In genomic region chr4:1130318-1131186, GRCh38 we compare ENCODE assay signal across 1 cellular context.
TF ChIP-seq lines count a peak whose summit lies in the region.

No MANE protein-coding gene starts in this region.

TF ChIP-seq in HepG2, 621 proteins besides CTCF, POLR2A, EP300 and RAD21 (continued from another document and continues in another):
- TF ChIP-seq, protein P1, sequence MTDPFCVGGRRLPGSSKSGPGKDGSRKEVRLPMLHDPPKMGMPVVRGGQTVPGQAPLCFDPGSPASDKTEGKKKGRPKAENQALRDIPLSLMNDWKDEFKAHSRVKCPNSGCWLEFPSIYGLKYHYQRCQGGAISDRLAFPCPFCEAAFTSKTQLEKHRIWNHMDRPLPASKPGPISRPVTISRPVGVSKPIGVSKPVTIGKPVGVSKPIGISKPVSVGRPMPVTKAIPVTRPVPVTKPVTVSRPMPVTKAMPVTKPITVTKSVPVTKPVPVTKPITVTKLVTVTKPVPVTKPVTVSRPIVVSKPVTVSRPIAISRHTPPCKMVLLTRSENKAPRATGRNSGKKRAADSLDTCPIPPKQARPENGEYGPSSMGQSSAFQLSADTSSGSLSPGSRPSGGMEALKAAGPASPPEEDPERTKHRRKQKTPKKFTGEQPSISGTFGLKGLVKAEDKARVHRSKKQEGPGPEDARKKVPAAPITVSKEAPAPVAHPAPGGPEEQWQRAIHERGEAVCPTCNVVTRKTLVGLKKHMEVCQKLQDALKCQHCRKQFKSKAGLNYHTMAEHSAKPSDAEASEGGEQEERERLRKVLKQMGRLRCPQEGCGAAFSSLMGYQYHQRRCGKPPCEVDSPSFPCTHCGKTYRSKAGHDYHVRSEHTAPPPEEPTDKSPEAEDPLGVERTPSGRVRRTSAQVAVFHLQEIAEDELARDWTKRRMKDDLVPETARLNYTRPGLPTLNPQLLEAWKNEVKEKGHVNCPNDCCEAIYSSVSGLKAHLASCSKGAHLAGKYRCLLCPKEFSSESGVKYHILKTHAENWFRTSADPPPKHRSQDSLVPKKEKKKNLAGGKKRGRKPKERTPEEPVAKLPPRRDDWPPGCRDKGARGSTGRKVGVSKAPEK (CRISPR knock-in tag; IDR thresholded peaks at IDR 0.05; ENCODE audit: borderline replicate concordance): no peak
- TF ChIP-seq MED8 (CRISPR knock-in tag; IDR thresholded peaks at IDR 0.05; ENCODE audit: insufficient replicate concordance) (no peak), TRIM24 (CRISPR knock-in tag; IDR thresholded peaks at IDR 0.05) (no peak), ZSCAN31 (CRISPR knock-in tag; IDR thresholded peaks at IDR 0.05; ENCODE audit: low read depth) (no peak), ZNF10 (CRISPR knock-in tag; IDR thresholded peaks at IDR 0.05; ENCODE audit: borderline replicate concordance, low read depth) (no peak), RBM22 (optimal IDR thresholded peaks at IDR 0.05; ENCODE audit: low read length) (no peak), FOXM1 (CRISPR knock-in tag; IDR thresholded peaks at IDR 0.05) (no peak), ZNF800 (CRISPR knock-in tag; IDR thresholded peaks at IDR 0.05) (no peak), SMC3 (IDR thresholded peaks at IDR 0.05; ENCODE audit: low read length) (peak; percentile 93), REL (CRISPR knock-in tag; conservative IDR thresholded peaks at IDR 0.05) (no peak), ARNT (IDR thresholded peaks at IDR 0.05) (no peak), ZNF816 (CRISPR knock-in tag; IDR thresholded peaks at IDR 0.05; ENCODE audit: borderline replicate concordance) (no peak), ZBTB26 (CRISPR knock-in tag; IDR thresholded peaks at IDR 0.05; ENCODE audit: borderline replicate concordance) (no peak), HMG20A (CRISPR knock-in tag; IDR thresholded peaks at IDR 0.05; ENCODE audit: borderline replicate concordance) (no peak), NR3C1 (CRISPR knock-in tag; IDR thresholded peaks at IDR 0.05) (no peak), MIER2 (CRISPR knock-in tag; IDR thresholded peaks at IDR 0.05) (0 out of 2 replicates have a peak, but pooled peaks have one; percentile 24), KLF16 (CRISPR knock-in tag; IDR thresholded peaks at IDR 0.05) (0 out of 4 replicates have a peak, but pooled peaks of 1 of the 2 experiments have one; percentile 27), PRPF4 (IDR thresholded peaks at IDR 0.05; ENCODE audit: low read depth, low read length, poor library complexity, severe bottlenecking) (no peak), ERF (CRISPR knock-in tag; IDR thresholded peaks at IDR 0.05) (no peak), ZBTB7A (CRISPR knock-in tag; IDR thresholded peaks at IDR 0.05) (no peak), HOXA3 (CRISPR knock-in tag; IDR thresholded peaks at IDR 0.05) (no peak), ZNF564 (CRISPR knock-in tag; IDR thresholded peaks at IDR 0.05) (no peak), MEF2D (CRISPR knock-in tag; IDR thresholded peaks at IDR 0.05) (no peak), POLR2AphosphoS2 (IDR thresholded peaks at IDR 0.05; ENCODE audit: low read depth, low read length) (no peak), CBX5 (CRISPR knock-in tag; IDR thresholded peaks at IDR 0.05; ENCODE audit: borderline replicate concordance) (no peak), RERE (CRISPR knock-in tag; IDR thresholded peaks at IDR 0.05; ENCODE audit: low read depth) (no peak), ZFYVE20 (CRISPR knock-in tag; IDR thresholded peaks at IDR 0.05; ENCODE audit: borderline replicate concordance, low read depth) (no peak), SATB2 (CRISPR knock-in tag; IDR thresholded peaks at IDR 0.05) (no peak), HMG20B (CRISPR knock-in tag; conservative IDR thresholded peaks at IDR 0.05) (no peak), ZNF644 (CRISPR knock-in tag; IDR thresholded peaks at IDR 0.05; ENCODE audit: low read depth) (no peak), ELF1 (CRISPR knock-in tag; IDR thresholded peaks at IDR 0.05) (no peak), ZNF530 (CRISPR knock-in tag; IDR thresholded peaks at IDR 0.05; ENCODE audit: low read depth) (no peak), ZNF570 (CRISPR knock-in tag; IDR thresholded peaks at IDR 0.05; ENCODE audit: borderline replicate concordance) (no peak), ATF4 (CRISPR knock-in tag; IDR thresholded peaks at IDR 0.05) (no peak), CENPT (CRISPR knock-in tag; IDR thresholded peaks at IDR 0.05; ENCODE audit: low read depth) (no peak), CCAR2 (optimal IDR thresholded peaks at IDR 0.05; ENCODE audit: low read depth, low read length) (no peak), SP1 (IDR thresholded peaks at IDR 0.05) (no peak), SP1 (CRISPR knock-in tag; IDR thresholded peaks at IDR 0.05) (0 out of 2 replicates have a peak, but pooled peaks have one; percentile 36)
- TF ChIP-seq, protein P2, sequence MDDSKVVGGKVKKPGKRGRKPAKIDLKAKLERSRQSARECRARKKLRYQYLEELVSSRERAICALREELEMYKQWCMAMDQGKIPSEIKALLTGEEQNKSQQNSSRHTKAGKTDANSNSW (CRISPR knock-in tag; IDR thresholded peaks at IDR 0.05; ENCODE audit: borderline replicate concordance): no peak
- TF ChIP-seq, protein P3, sequence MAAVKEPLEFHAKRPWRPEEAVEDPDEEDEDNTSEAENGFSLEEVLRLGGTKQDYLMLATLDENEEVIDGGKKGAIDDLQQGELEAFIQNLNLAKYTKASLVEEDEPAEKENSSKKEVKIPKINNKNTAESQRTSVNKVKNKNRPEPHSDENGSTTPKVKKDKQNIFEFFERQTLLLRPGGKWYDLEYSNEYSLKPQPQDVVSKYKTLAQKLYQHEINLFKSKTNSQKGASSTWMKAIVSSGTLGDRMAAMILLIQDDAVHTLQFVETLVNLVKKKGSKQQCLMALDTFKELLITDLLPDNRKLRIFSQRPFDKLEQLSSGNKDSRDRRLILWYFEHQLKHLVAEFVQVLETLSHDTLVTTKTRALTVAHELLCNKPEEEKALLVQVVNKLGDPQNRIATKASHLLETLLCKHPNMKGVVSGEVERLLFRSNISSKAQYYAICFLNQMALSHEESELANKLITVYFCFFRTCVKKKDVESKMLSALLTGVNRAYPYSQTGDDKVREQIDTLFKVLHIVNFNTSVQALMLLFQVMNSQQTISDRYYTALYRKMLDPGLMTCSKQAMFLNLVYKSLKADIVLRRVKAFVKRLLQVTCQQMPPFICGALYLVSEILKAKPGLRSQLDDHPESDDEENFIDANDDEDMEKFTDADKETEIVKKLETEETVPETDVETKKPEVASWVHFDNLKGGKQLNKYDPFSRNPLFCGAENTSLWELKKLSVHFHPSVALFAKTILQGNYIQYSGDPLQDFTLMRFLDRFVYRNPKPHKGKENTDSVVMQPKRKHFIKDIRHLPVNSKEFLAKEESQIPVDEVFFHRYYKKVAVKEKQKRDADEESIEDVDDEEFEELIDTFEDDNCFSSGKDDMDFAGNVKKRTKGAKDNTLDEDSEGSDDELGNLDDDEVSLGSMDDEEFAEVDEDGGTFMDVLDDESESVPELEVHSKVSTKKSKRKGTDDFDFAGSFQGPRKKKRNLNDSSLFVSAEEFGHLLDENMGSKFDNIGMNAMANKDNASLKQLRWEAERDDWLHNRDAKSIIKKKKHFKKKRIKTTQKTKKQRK (IDR thresholded peaks at IDR 0.05; ENCODE audit: low read length): no peak
- TF ChIP-seq, protein P4, sequence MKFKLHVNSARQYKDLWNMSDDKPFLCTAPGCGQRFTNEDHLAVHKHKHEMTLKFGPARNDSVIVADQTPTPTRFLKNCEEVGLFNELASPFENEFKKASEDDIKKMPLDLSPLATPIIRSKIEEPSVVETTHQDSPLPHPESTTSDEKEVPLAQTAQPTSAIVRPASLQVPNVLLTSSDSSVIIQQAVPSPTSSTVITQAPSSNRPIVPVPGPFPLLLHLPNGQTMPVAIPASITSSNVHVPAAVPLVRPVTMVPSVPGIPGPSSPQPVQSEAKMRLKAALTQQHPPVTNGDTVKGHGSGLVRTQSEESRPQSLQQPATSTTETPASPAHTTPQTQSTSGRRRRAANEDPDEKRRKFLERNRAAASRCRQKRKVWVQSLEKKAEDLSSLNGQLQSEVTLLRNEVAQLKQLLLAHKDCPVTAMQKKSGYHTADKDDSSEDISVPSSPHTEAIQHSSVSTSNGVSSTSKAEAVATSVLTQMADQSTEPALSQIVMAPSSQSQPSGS (CRISPR knock-in tag; IDR thresholded peaks at IDR 0.05): 0 out of 2 replicates have a peak, but pooled peaks have one; percentile 21
- TF ChIP-seq, protein P5, sequence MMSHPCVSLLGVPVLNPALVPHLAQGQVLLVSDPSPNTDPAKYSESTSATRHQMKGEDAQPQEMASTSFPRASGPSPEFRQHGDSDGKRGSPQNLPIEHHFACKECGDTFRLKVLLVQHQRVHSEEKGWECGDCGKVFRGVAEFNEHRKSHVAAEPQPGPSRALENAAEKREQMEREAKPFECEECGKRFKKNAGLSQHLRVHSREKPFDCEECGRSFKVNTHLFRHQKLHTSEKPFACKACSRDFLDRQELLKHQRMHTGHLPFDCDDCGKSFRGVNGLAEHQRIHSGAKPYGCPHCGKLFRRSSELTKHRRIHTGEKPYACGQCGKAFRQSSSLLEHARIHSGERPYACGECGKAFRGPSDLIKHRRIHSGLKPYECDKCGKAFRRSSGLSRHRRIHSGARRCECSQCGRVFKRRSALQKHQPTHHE (CRISPR knock-in tag; IDR thresholded peaks at IDR 0.05; ENCODE audit: borderline replicate concordance): no peak
- TF ChIP-seq, protein P6, sequence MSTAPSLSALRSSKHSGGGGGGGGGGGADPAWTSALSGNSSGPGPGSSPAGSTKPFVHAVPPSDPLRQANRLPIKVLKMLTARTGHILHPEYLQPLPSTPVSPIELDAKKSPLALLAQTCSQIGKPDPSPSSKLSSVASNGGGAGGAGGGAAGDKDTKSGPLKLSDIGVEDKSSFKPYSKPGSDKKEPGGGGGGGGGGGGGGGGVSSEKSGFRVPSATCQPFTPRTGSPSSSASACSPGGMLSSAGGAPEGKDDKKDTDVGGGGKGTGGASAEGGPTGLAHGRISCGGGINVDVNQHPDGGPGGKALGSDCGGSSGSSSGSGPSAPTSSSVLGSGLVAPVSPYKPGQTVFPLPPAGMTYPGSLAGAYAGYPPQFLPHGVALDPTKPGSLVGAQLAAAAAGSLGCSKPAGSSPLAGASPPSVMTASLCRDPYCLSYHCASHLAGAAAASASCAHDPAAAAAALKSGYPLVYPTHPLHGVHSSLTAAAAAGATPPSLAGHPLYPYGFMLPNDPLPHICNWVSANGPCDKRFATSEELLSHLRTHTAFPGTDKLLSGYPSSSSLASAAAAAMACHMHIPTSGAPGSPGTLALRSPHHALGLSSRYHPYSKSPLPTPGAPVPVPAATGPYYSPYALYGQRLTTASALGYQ (CRISPR knock-in tag; IDR thresholded peaks at IDR 0.05): no peak
